In the genomic region with DNA sequence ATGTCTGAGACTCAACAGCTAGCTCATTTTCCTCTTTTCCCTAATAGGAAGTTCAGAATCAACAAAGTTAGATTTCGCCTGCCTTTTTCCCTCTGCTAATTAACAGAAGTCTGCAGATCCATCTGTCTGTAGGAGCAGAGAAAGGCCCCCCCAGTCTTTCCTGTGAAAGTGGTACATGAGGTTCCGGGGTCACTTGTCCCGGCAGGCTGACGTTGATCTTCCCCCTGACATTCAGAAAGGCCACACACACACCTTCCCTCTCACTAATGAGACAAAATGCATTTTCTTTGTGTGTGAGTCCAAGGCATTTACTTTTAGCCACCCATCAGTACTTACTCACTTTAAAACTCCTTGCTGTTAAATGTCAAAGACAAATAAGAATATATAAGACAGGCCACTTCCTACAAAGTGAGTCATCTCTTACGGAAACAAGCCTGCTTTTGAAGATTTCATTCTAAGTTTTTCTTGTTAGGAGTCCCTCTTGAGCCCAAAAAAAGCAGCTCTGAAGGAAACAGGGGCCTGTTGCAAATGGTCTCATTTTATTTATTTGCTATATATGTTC, we compare ENCODE assay signal across 9 cellular contexts.
DNase-seq lines count a peak whose midpoint lies in the region; ATAC-seq and TF ChIP-seq lines count a peak whose summit lies in the region.
"Had no signal": no experiment of that assay in that cellular context is flagged by ENCODE, and none has a peak within 500 bp of the region (broad histone marks: within the 10 kb centered on the region; RNA-seq: fewer than 3 reads in every experiment).

No MANE protein-coding gene starts in this region.

- intact Hi-C loops in CD8-positive, alpha-beta T cell (cut with DNase I, micrococcal nuclease), result no loop called here
- intact Hi-C loops in head of caudate nucleus (cut with DNase I), result no loop called here

- POLR2A ChIA-PET in CD8-positive, alpha-beta T cell (lab: Charles Lee), result no interaction called here

- H3K27ac ChIP-seq in CD8-positive, alpha-beta T cell (ENCODE audit: low read depth, low read length), result peak overlapping the region; percentile 19
- peak overlapping the region; percentile 19 for H3K27ac ChIP-seq in caudate nucleus (ENCODE audit: low read depth, low read length)
- peak overlapping the region; percentile 80 for H3K27ac ChIP-seq in osteoblast (ENCODE audit: low read depth, low read length)

- peak overlapping the region; percentile 71 for H3K4me3 Mint-ChIP-seq in CD8-positive, alpha-beta T cell

- CTCF ChIA-PET in CD8-positive, alpha-beta T cell (lab: Charles Lee), result no interaction called here

- DNase-seq in CD8-positive, alpha-beta T cell, result peak in 1 of 7 experiments; percentile 16
- DNase-seq in NCI-H460 (ENCODE audit: extremely low read depth, low read depth), result peak; percentile 56
- DNase-seq in caudate nucleus (lab: John Stamatoyannopoulos, UW), result no peak
- peak; percentile 84 for DNase-seq in osteoblast (ENCODE audit: insufficient read length, low spot score, missing footprints)
- no peak for DNase-seq in head of caudate nucleus
- DNase-seq in GOT3 (lab: John Stamatoyannopoulos, UW), result no peak
- no peak for DNase-seq in cortex of kidney (lab: John Stamatoyannopoulos, UW)

- no peaks in the 10 kb centered on the region for H3K79me2 ChIP-seq in osteoblast (ENCODE audit: insufficient read depth, low read length)

- no peaks in the 10 kb centered on the region for H3K9me3 ChIP-seq in CD8-positive, alpha-beta T cell (ENCODE audit: low read length)
- no peaks in the 10 kb centered on the region for H3K9me3 ChIP-seq in osteoblast (ENCODE audit: low read depth, low read length)

- TF ChIP-seq CTCF in CD8-positive, alpha-beta T cell (IDR thresholded peaks at IDR 0.05), result no peak
- no peak for TF ChIP-seq CTCF in osteoblast (IDR thresholded peaks at IDR 0.05; ENCODE audit: extremely low read depth, low read depth, low read length)

- peaks cover 25% of the 10 kb centered on the region for H3K4me1 Mint-ChIP-seq in CD8-positive, alpha-beta T cell (ENCODE audit: low read depth)

- H3K4me1 ChIP-seq in CD8-positive, alpha-beta T cell (ENCODE audit: insufficient read depth, low read length), result peaks cover 21% of the 10 kb centered on the region
- H3K4me1 ChIP-seq in osteoblast (ENCODE audit: insufficient read depth, low read length), result peaks cover 38% of the 10 kb centered on the region

- H3K9me3 Mint-ChIP-seq in CD8-positive, alpha-beta T cell, result no peaks in the 10 kb centered on the region

- no peak overlapping the region for H2AFZ ChIP-seq in osteoblast (ENCODE audit: low read length)

- H3K27me3 Mint-ChIP-seq in CD8-positive, alpha-beta T cell (ENCODE audit: low read depth), result no peaks in the 10 kb centered on the region

- peak overlapping the region; percentile 88 for H3K27ac Mint-ChIP-seq in CD8-positive, alpha-beta T cell

- ATAC-seq in CD8-positive, alpha-beta T cell, result peak; percentile 78
- no peak for ATAC-seq in GM19324 (IDR thresholded peaks at IDR 0.05; ENCODE audit: low FRiP score, unreplicated experiment)
- ATAC-seq: sciatic nerve had no signal

- H3K4me3 ChIP-seq in CD8-positive, alpha-beta T cell (ENCODE audit: low read depth, low read length), result no peak overlapping the region
- no peak overlapping the region for H3K4me3 ChIP-seq in osteoblast (ENCODE audit: insufficient read depth, low read length)

- H3K36me3 ChIP-seq in CD8-positive, alpha-beta T cell (ENCODE audit: insufficient read depth, low read length), result no peaks in the 10 kb centered on the region
- H3K36me3 ChIP-seq in osteoblast (ENCODE audit: insufficient read depth, low read length), result no peaks in the 10 kb centered on the region

- no peaks in the 10 kb centered on the region for H3K36me3 Mint-ChIP-seq in CD8-positive, alpha-beta T cell

- peak overlapping the region; percentile 32 for H3K4me2 ChIP-seq in osteoblast (ENCODE audit: insufficient read depth, low read length)

- H3K27me3 ChIP-seq in CD8-positive, alpha-beta T cell (ENCODE audit: insufficient read depth, low read length), result no peaks in the 10 kb centered on the region
- no peaks in the 10 kb centered on the region for H3K27me3 ChIP-seq in osteoblast (ENCODE audit: insufficient read depth, low read length)

- H4K20me1 ChIP-seq in osteoblast (ENCODE audit: insufficient read depth, low read length), result no peaks in the 10 kb centered on the region

Comparison
In these comparisons a context has a peak if more than half of its experiments do, and no peak if none do; other contexts are left out.
1. DNase-seq: peak in NCI-H460 (single experiment) and osteoblast (single experiment); none in caudate nucleus (0 of 61), head of caudate nucleus (0 of 42), GOT3 (single experiment) and cortex of kidney (single experiment).
2. H3K27ac ChIP-seq: peak in every context shown above with its lines; median percentile 80 in osteoblast; 19 in CD8-positive, alpha-beta T cell; 19 in caudate nucleus.